In the genomic region with DNA sequence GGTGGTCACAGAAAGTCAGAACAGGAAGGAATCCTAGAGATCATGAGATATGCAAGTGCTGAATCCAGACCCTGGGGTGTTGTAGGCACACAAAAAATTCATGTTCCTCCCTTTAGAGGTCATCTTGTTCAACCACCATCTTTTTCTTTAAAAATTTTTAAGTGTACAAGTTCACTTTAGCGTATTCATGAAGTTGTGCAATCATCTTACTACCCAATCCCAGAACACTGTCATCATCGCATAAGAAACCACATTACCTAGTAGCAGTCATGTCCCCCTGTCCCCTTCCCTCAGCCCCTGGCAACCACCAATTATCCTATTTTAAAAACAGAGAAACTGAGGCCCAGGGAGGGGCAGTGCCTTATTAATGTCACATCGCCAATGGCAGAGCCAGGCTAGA, we compare ENCODE assay signal across 24 cellular contexts. TPM values are rescaled to one million over a fixed set of nuclear protein-coding genes. Genes with fewer than 3 reads are reported as not detected.
"Had no signal": no experiment of that assay in that cellular context is flagged by ENCODE, and none has a peak within 500 bp of the region (broad histone marks: within the 10 kb centered on the region; RNA-seq: fewer than 3 reads in every experiment).

No MANE protein-coding gene starts in this region.

- ATAC-seq: activated CD4-positive, CD25-positive, alpha-beta regulatory T cell treated with anti-CD3 and anti-CD28 coated beads, Interleukin-2, amount 50 U/mL, for 24 hours; activated CD8-positive, alpha-beta T cell treated with anti-CD3 and anti-CD28 coated beads, Interleukin-2, amount 10 ng/mL, durations not matched to agents 7 days and 5 days; T-cell had no signal

- H3K27me3 ChIP-seq: adrenal gland, MG63 had no signal

- H3K4me1 ChIP-seq: adrenal gland had no signal

- H3K27ac ChIP-seq: adrenal gland, coronary artery, PC-9, SK-N-MC had no signal

- H3K4me3 ChIP-seq: adrenal gland, coronary artery, MG63, PC-9, SK-N-MC had no signal

- DNase-seq: activated CD4-positive, alpha-beta T cell treated with anti-CD3 and anti-CD28 coated beads for 4 hours; activated CD8-positive, alpha-beta memory T cell treated with anti-CD3 and anti-CD28 coated beads, Interleukin-2, amount 50 U/mL, for 48 hours; activated CD8-positive, alpha-beta T cell treated with anti-CD3 and anti-CD28 coated beads, Interleukin-2, amount 10 ng/mL, durations not matched to agents 7 days and 5 days; activated naive CD4-positive, alpha-beta T cell treated with anti-CD3 and anti-CD28 coated beads, Interleukin-2, amount 50 U/mL, for 16 hours; activated naive CD8-positive, alpha-beta T cell treated with anti-CD3 and anti-CD28 coated beads, Interleukin-2, amount 10 ng/mL, durations not matched to agents 7 days and 5 days; activated T-cell treated with anti-CD3 and anti-CD28 coated beads, Interleukin-2, amount 50 U/mL, for 1 hour; adrenal gland; anterior cingulate cortex; MG63; NCI-H1092 treated with DMSO at 0.1 percent for 48 hours; NCI-H1417 treated with DMSO at 0.1 percent for 48 hours; NCI-H1694; NCI-H2029; NCI-H345; NCI-H510A; NCI-H526 treated with DMSO at 0.1 percent for 48 hours; NCI-H82; PC-9; SHP77 treated with DMSO at 0.1 percent for 48 hours; T-cell; T-helper 2 cell had no signal

- H3K9me3 ChIP-seq: adrenal gland, MG63 had no signal

- H3K36me3 ChIP-seq: adrenal gland, MG63 had no signal

- H2AFZ ChIP-seq: PC-9 had no signal

- H3K4me2 ChIP-seq: PC-9 had no signal

RNA-seq across cellular contexts. Expression of gene WNT11, which starts 20.3 kb away (rescaled TPM):
- total RNA-seq: PC-9 had no signal
